In genomic region chr10:73956476-73957338, GRCh38 we compare ENCODE assay signal across 1 cellular context.
TF ChIP-seq lines count a peak whose summit lies in the region.

No MANE protein-coding gene starts in this region.

TF ChIP-seq in A549, 52 proteins besides CTCF, POLR2A, EP300 and RAD21 (continued from another document):
- TF ChIP-seq RCOR1 (IDR thresholded peaks at IDR 0.05; ENCODE audit: low read depth, low read length): no peak
- no peak for TF ChIP-seq ZC3H11A (IDR thresholded peaks at IDR 0.05)
- no peak for TF ChIP-seq HOXB5 (CRISPR knock-in tag; IDR thresholded peaks at IDR 0.05)
- no peak for TF ChIP-seq BCL3 (IDR thresholded peaks at IDR 0.05)
- no peak for TF ChIP-seq ZSCAN20 (CRISPR knock-in tag; IDR thresholded peaks at IDR 0.05)
- no peak for TF ChIP-seq JUN (IDR thresholded peaks at IDR 0.05)
- TF ChIP-seq NFE2L2 (conservative IDR thresholded peaks at IDR 0.05; ENCODE audit: low read length): no peak
- no peak for TF ChIP-seq ZNF302 (CRISPR knock-in tag; IDR thresholded peaks at IDR 0.05)
- no peak for TF ChIP-seq TFCP2L1 (CRISPR knock-in tag; IDR thresholded peaks at IDR 0.05)
- no peak for TF ChIP-seq CBX8 (IDR thresholded peaks at IDR 0.05)
